ENCODE assay signal across 22 cellular contexts in genomic region chr4:144685916-144686315, GRCh38. TPM values are rescaled to one million over a fixed set of nuclear protein-coding genes. Genes with fewer than 3 reads are reported as not detected.
"Had no signal": no experiment of that assay in that cellular context is flagged by ENCODE, and none has a peak within 500 bp of the region (broad histone marks: within the 10 kb centered on the region; RNA-seq: fewer than 3 reads in every experiment).

No MANE protein-coding gene starts in this region.

- ATAC-seq: activated CD8-positive, alpha-beta memory T cell treated with anti-CD3 and anti-CD28 coated beads, Interleukin-2, amount 10 ng/mL, durations not matched to agents 7 days and 5 days had no signal

- DNase-seq: activated B cell treated with CpG ODN at 0.5 μM for 24 hours; activated CD4-positive, alpha-beta T cell treated with anti-CD3 and anti-CD28 coated beads for 1 hour; activated CD4-positive, alpha-beta T cell treated with anti-CD3 and anti-CD28 coated beads, Interleukin-2, amount 10 ng/mL, durations not matched to agents 24 days and 14 days; activated CD4-positive, alpha-beta T cell treated with anti-CD3 and anti-CD28 coated beads, Interleukin-2, amount 50 U/mL, for 48 hours; activated CD8-positive, alpha-beta memory T cell treated with anti-CD3 and anti-CD28 coated beads, Interleukin-2, amount 10 ng/mL, durations not matched to agents 7 days and 5 days; activated effector memory CD4-positive, alpha-beta T cell treated with Interleukin-2 at 50 U/mL for 16 hours; activated naive CD4-positive, alpha-beta T cell treated with Interleukin-2 at 50 U/mL for 16 hours; activated T-cell treated with anti-CD3 and anti-CD28 coated beads, Interleukin-2, amount 50 U/mL, for 24 hours; brain microvascular endothelial cell; Kasumi-1; KBM-7; NCI-H1105 treated with DMSO at 0.1 percent for 48 hours; NCI-H1436 treated with DMSO at 0.1 percent for 48 hours; NCI-H187; NCI-H2081; NCI-H510A treated with DMSO at 0.1 percent for 48 hours had no signal

- H3K4me3 ChIP-seq: cardiac muscle cell, SK-N-MC had no signal

- H3K36me3 ChIP-seq: cardiac muscle cell had no signal

- H3K9me3 Mint-ChIP-seq: activated CD4-positive, alpha-beta T cell treated with anti-CD3 and anti-CD28 coated beads, Interleukin-2, amount 10 ng/mL, durations not matched to agents 24 days and 14 days; activated T-cell treated with anti-CD3 and anti-CD28 coated beads, Interleukin-2, amount 50 U/mL, for 24 hours; activated T-helper 1 cell treated with anti-CD3 and anti-CD28 coated beads, Interleukin-12 subunit alpha, Interleukin-12 subunit beta, Interleukin-2, Interleukin-4 antibody, amounts not matched to agents 30 ng/mL and 10 ng/mL and 1 ng/mL, durations not matched to agents 14 hours and 24 hours and 36 hours; T-helper 1 cell treated with Interleukin-12 subunit alpha and Interleukin-12 subunit beta and Interleukin-4 antibody, amounts not matched to agents 30 μg/mL and 1 μg/mL, for 36 hours had no signal

- H3K27ac ChIP-seq: brain microvascular endothelial cell, cardiac muscle cell, SK-N-MC had no signal

- H3K27ac Mint-ChIP-seq: activated B cell treated with CpG ODN at 0.5 μM for 24 hours; activated CD4-positive, alpha-beta T cell treated with anti-CD3 and anti-CD28 coated beads, Interleukin-2, amount 10 ng/mL, durations not matched to agents 24 days and 14 days; activated CD8-positive, alpha-beta memory T cell treated with anti-CD3 and anti-CD28 coated beads, Interleukin-2, amount 10 ng/mL, durations not matched to agents 7 days and 5 days; activated naive CD8-positive, alpha-beta T cell; activated T-cell treated with anti-CD3 and anti-CD28 coated beads, Interleukin-2, amount 50 U/mL, for 24 hours; activated T-helper 1 cell treated with anti-CD3 and anti-CD28 coated beads, Interleukin-12 subunit alpha, Interleukin-12 subunit beta, Interleukin-2, Interleukin-4 antibody, amounts not matched to agents 30 ng/mL and 10 ng/mL and 1 ng/mL, durations not matched to agents 14 hours and 24 hours and 36 hours; T-helper 1 cell treated with Interleukin-12 subunit alpha and Interleukin-12 subunit beta and Interleukin-4 antibody, amounts not matched to agents 30 μg/mL and 1 μg/mL, for 36 hours had no signal

- H3K36me3 Mint-ChIP-seq: activated CD8-positive, alpha-beta memory T cell treated with anti-CD3 and anti-CD28 coated beads, Interleukin-2, amount 10 ng/mL, durations not matched to agents 7 days and 5 days; activated naive CD8-positive, alpha-beta T cell had no signal

- H3K27me3 ChIP-seq: brain microvascular endothelial cell, cardiac muscle cell had no signal

RNA-seq across cellular contexts. Expression of gene HHIP, which starts 40.0 kb away (rescaled TPM):
- total RNA-seq: activated B cell treated with CpG ODN at 0.5 μM for 24 hours; activated CD4-positive, alpha-beta T cell treated with anti-CD3 and anti-CD28 coated beads, Interleukin-2, amount 10 ng/mL, durations not matched to agents 24 days and 14 days; activated CD8-positive, alpha-beta memory T cell treated with anti-CD3 and anti-CD28 coated beads, Interleukin-2, amount 10 ng/mL, durations not matched to agents 7 days and 5 days; activated T-helper 1 cell treated with anti-CD3 and anti-CD28 coated beads, Interleukin-12 subunit alpha, Interleukin-12 subunit beta, Interleukin-2, Interleukin-4 antibody, amounts not matched to agents 30 ng/mL and 10 ng/mL and 1 ng/mL, durations not matched to agents 14 hours and 24 hours and 36 hours; cardiac muscle cell; OCI-LY7 had no signal
